ENCODE assay signal across 1 cellular context in genomic region chr10:114877301-114877644, GRCh38.
A peak's percentile ranks its signal among the peaks of the same experiment; 100 is the strongest.
TF ChIP-seq lines count a peak whose summit lies in the region.

No MANE protein-coding gene starts in this region.

TF ChIP-seq in K562, 482 proteins besides CTCF, POLR2A, EP300 and RAD21:
- no peak for TF ChIP-seq FOXO4 (CRISPR knock-in tag; IDR thresholded peaks at IDR 0.05)
- TF ChIP-seq CHD2 (IDR thresholded peaks at IDR 0.05; ENCODE audit: low read depth, low read length): no peak
- TF ChIP-seq HNRNPUL1 (IDR thresholded peaks at IDR 0.05; ENCODE audit: low read length): no peak
- TF ChIP-seq PYGO2 (tag; IDR thresholded peaks at IDR 0.05): no peak
- no peak for TF ChIP-seq CBX8 (IDR thresholded peaks at IDR 0.05; ENCODE audit: borderline replicate concordance, extremely low read depth, low read depth, low read length, poor library complexity, severe bottlenecking)
- no peak for TF ChIP-seq UBTF (IDR thresholded peaks at IDR 0.05; ENCODE audit: borderline replicate concordance in 1 of 2, low read depth in 2 of 2, low read length in 2 of 2)
- peak; percentile 45; the same call in 1 of the 2 replicates for TF ChIP-seq ZKSCAN1 (IDR thresholded peaks at IDR 0.05; ENCODE audit: low read depth, low read length)
